Comparison of ENCODE assay signal across 13 cellular contexts in genomic region chr20:8250539-8251200, GRCh38.
"Had no signal": no experiment of that assay in that cellular context is flagged by ENCODE, and none has a peak within 500 bp of the region (broad histone marks: within the 10 kb centered on the region; RNA-seq: fewer than 3 reads in every experiment).

No MANE protein-coding gene starts in this region.

- H3K36me3 Mint-ChIP-seq: activated CD4-positive, alpha-beta memory T cell treated with anti-CD3 and anti-CD28 coated beads for 36 hours; activated naive CD8-positive, alpha-beta T cell; natural killer cell had no signal

- H3K27me3 Mint-ChIP-seq: activated CD4-positive, alpha-beta memory T cell treated with anti-CD3 and anti-CD28 coated beads for 36 hours; activated CD4-positive, alpha-beta T cell treated with anti-CD3 and anti-CD28 coated beads for 36 hours; activated naive CD8-positive, alpha-beta T cell; dendritic cell treated with granulocyte-macrophage colony-stimulating factor and Interleukin-4, amounts not matched to agents 40 ng/mL and 50 ng/mL, for 4 days had no signal

- H3K36me3 ChIP-seq: cardiac muscle cell, esophagus squamous epithelium, WERI-Rb-1 had no signal

- H3K4me3 Mint-ChIP-seq: activated CD4-positive, alpha-beta memory T cell treated with anti-CD3 and anti-CD28 coated beads for 36 hours; activated CD4-positive, alpha-beta T cell treated with anti-CD3 and anti-CD28 coated beads for 36 hours; activated naive CD8-positive, alpha-beta T cell; dendritic cell treated with granulocyte-macrophage colony-stimulating factor and Interleukin-4, amounts not matched to agents 40 ng/mL and 50 ng/mL, for 4 days; natural killer cell had no signal

- H3K9me3 Mint-ChIP-seq: activated CD4-positive, alpha-beta memory T cell treated with anti-CD3 and anti-CD28 coated beads for 36 hours; dendritic cell treated with granulocyte-macrophage colony-stimulating factor and Interleukin-4, amounts not matched to agents 40 ng/mL and 50 ng/mL, for 4 days; natural killer cell had no signal

- H3K9me3 ChIP-seq: esophagus squamous epithelium had no signal

- DNase-seq: activated CD4-positive, alpha-beta memory T cell treated with anti-CD3 and anti-CD28 coated beads for 36 hours; activated CD4-positive, alpha-beta T cell treated with anti-CD3 and anti-CD28 coated beads for 36 hours; effector memory CD4-positive, alpha-beta T cell; esophagus squamous epithelium; natural killer cell; stimulated activated CD4-positive, alpha-beta T cell treated with anti-CD3 and anti-CD28 coated beads, Interleukin-12 subunit alpha, Interleukin-12 subunit beta, amount 100 ng/mL, for 4 hours; stimulated activated CD4-positive, alpha-beta T cell treated with anti-CD3 and anti-CD28 coated beads, Interleukin-1b, Interleukin-23, amount 100 ng/mL, for 48 hours; stimulated activated CD8-positive, alpha-beta memory T cell treated with anti-CD3 and anti-CD28 coated beads, Interleukin-4, amount 100 ng/mL, for 48 hours; stimulated activated naive CD4-positive, alpha-beta T cell; WERI-Rb-1 had no signal

- H3K27ac Mint-ChIP-seq: activated CD4-positive, alpha-beta memory T cell treated with anti-CD3 and anti-CD28 coated beads for 36 hours; activated CD4-positive, alpha-beta T cell treated with anti-CD3 and anti-CD28 coated beads for 36 hours; activated naive CD8-positive, alpha-beta T cell; dendritic cell treated with granulocyte-macrophage colony-stimulating factor and Interleukin-4, amounts not matched to agents 40 ng/mL and 50 ng/mL, for 4 days; natural killer cell had no signal

- ATAC-seq: activated CD4-positive, alpha-beta T cell treated with anti-CD3 and anti-CD28 coated beads for 36 hours; natural killer cell had no signal

- H3K27me3 ChIP-seq: cardiac muscle cell, esophagus squamous epithelium had no signal

- H3K27ac ChIP-seq: cardiac muscle cell, esophagus squamous epithelium, WERI-Rb-1 had no signal

- H3K4me3 ChIP-seq: cardiac muscle cell, esophagus squamous epithelium had no signal
